8 cellular contexts compared by ENCODE assay signal in genomic region chr7:114085592-114086490, GRCh38.
DNase-seq lines count a peak whose midpoint lies in the region; ATAC-seq and TF ChIP-seq lines count a peak whose summit lies in the region.

No MANE protein-coding gene starts in this region.

- peaks cover 74% of the 10 kb centered on the region for H3K27me3 Mint-ChIP-seq in activated T-helper 2 cell treated with anti-CD3 and anti-CD28 coated beads, Interferon-gamma antibody, Interleukin-2, Interleukin-4, amounts not matched to agents 10 μg/mL and 5 μg/mL and 100 μg/mL, durations not matched to agents 14 hours and 24 hours and 36 hours (ENCODE audit: low read depth)
- peaks cover 41% of the 10 kb centered on the region for H3K27me3 Mint-ChIP-seq in nephron progenitor cell (ENCODE audit: low read depth, poor library complexity)

- H3K27me3 ChIP-seq in foreskin keratinocyte, result peaks cover 35% of the 10 kb centered on the region

- no peak overlapping the region for H3K27ac ChIP-seq in foreskin keratinocyte

- H3K4me3 Mint-ChIP-seq in activated T-helper 2 cell treated with anti-CD3 and anti-CD28 coated beads, Interferon-gamma antibody, Interleukin-2, Interleukin-4, amounts not matched to agents 10 μg/mL and 5 μg/mL and 100 μg/mL, durations not matched to agents 14 hours and 24 hours and 36 hours (ENCODE audit: low read depth), result peak overlapping the region; percentile 82
- H3K4me3 Mint-ChIP-seq in nephron progenitor cell, result peak overlapping the region; percentile 96

- no peaks in the 10 kb centered on the region for H3K4me1 ChIP-seq in foreskin keratinocyte

- H3K9me3 Mint-ChIP-seq in activated T-helper 2 cell treated with anti-CD3 and anti-CD28 coated beads, Interferon-gamma antibody, Interleukin-2, Interleukin-4, amounts not matched to agents 10 μg/mL and 5 μg/mL and 100 μg/mL, durations not matched to agents 14 hours and 24 hours and 36 hours, result no peaks in the 10 kb centered on the region
- H3K9me3 Mint-ChIP-seq in nephron progenitor cell, result no peaks in the 10 kb centered on the region

- DNase-seq in EL, result peak; percentile 32
- DNase-seq in HEK293T (ENCODE audit: extremely low spot score), result peak; percentile 69
- DNase-seq in NCI-H345 (lab: John Stamatoyannopoulos, UW), result peak; percentile 88
- peak; percentile 13 for DNase-seq in activated T-helper 2 cell treated with anti-CD3 and anti-CD28 coated beads, Interferon-gamma antibody, Interleukin-2, Interleukin-4, amounts not matched to agents 10 μg/mL and 5 μg/mL and 100 μg/mL, durations not matched to agents 14 hours and 24 hours and 36 hours (ENCODE audit: low spot score)
- peak; percentile 64 to 83 for DNase-seq in foreskin keratinocyte
- DNase-seq in nephron progenitor cell, result peak; percentile 71
- no peak for DNase-seq in stimulated activated naive CD4-positive, alpha-beta T cell (lab: John Stamatoyannopoulos, UW)

- CTCF ChIA-PET in HEK293T (lab: Yijun Ruan, JAX), result interaction anchor here (0.5 kb wide), 1 partner anchor 330 kb away, joined by 3 read pairs; no protein-coding TSS in a partner anchor

- POLR2A ChIA-PET in HEK293T (lab: Yijun Ruan, JAX), result interaction anchor here (0.6 to 3.8 kb wide), 15 partner anchors 14 to 988 kb away, joined by 3 to 31 read pairs (median 3); partner anchors contain the start of gene FOXP2

- peaks cover 36% of the 10 kb centered on the region for H3K4me1 Mint-ChIP-seq in activated T-helper 2 cell treated with anti-CD3 and anti-CD28 coated beads, Interferon-gamma antibody, Interleukin-2, Interleukin-4, amounts not matched to agents 10 μg/mL and 5 μg/mL and 100 μg/mL, durations not matched to agents 14 hours and 24 hours and 36 hours (ENCODE audit: low read depth)
- H3K4me1 Mint-ChIP-seq in nephron progenitor cell, result peaks cover 65% of the 10 kb centered on the region

- H3K27ac Mint-ChIP-seq in activated T-helper 2 cell treated with anti-CD3 and anti-CD28 coated beads, Interferon-gamma antibody, Interleukin-2, Interleukin-4, amounts not matched to agents 10 μg/mL and 5 μg/mL and 100 μg/mL, durations not matched to agents 14 hours and 24 hours and 36 hours, result peak overlapping the region; percentile 33
- peak overlapping the region; percentile 99 for H3K27ac Mint-ChIP-seq in nephron progenitor cell

- no peaks in the 10 kb centered on the region for H3K36me3 Mint-ChIP-seq in activated T-helper 2 cell treated with anti-CD3 and anti-CD28 coated beads, Interferon-gamma antibody, Interleukin-2, Interleukin-4, amounts not matched to agents 10 μg/mL and 5 μg/mL and 100 μg/mL, durations not matched to agents 14 hours and 24 hours and 36 hours (ENCODE audit: low read depth)
- H3K36me3 Mint-ChIP-seq in nephron progenitor cell (ENCODE audit: low read depth), result no peaks in the 10 kb centered on the region

- ATAC-seq in foreskin keratinocyte (peak; percentile 73), HG03108 (IDR thresholded peaks at IDR 0.05; ENCODE audit: unreplicated experiment) (no peak)

- TF ChIP-seq CTCF in foreskin keratinocyte (conservative IDR thresholded peaks at IDR 0.05), result no peak
- no peak for TF ChIP-seq CTCF in nephron progenitor cell (IDR thresholded peaks at IDR 0.05)

- intact Hi-C loops in activated T-helper 2 cell treated with anti-CD3 and anti-CD28 coated beads, Interferon-gamma antibody, Interleukin-2, Interleukin-4, amounts not matched to agents 10 μg/mL and 5 μg/mL and 100 μg/mL, durations not matched to agents 14 hours and 24 hours and 36 hours (cut with micrococcal nuclease), result loop anchor here (10.0 kb wide), 2 partner anchors 319 to 1389 kb away; no protein-coding TSS in a partner anchor

TF ChIP-seq in HEK293T, 16 proteins besides CTCF, POLR2A, EP300 and RAD21:
- TF ChIP-seq, protein P1, sequence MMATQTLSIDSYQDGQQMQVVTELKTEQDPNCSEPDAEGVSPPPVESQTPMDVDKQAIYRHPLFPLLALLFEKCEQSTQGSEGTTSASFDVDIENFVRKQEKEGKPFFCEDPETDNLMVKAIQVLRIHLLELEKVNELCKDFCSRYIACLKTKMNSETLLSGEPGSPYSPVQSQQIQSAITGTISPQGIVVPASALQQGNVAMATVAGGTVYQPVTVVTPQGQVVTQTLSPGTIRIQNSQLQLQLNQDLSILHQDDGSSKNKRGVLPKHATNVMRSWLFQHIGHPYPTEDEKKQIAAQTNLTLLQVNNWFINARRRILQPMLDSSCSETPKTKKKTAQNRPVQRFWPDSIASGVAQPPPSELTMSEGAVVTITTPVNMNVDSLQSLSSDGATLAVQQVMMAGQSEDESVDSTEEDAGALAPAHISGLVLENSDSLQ (IDR thresholded peaks at IDR 0.05), result peak; percentile 11; the same call in 1 of the 2 replicates
- TF ChIP-seq LEF1 (IDR thresholded peaks at IDR 0.05; ENCODE audit: borderline replicate concordance) (no peak), TARDBP (IDR thresholded peaks at IDR 0.05) (peak; percentile 62; the same call in 1 of the 2 replicates), L3MBTL2 (conservative IDR thresholded peaks at IDR 0.05) (no peak; the same call in 1 of the 2 replicates), FOXK2 (IDR thresholded peaks at IDR 0.05) (peak; percentile 59; the same call in 1 of the 2 replicates), NFRKB (IDR thresholded peaks at IDR 0.05) (no peak), ARNT (IDR thresholded peaks at IDR 0.05) (no peak), ELF4 (IDR thresholded peaks at IDR 0.05) (no peak), FOXM1 (IDR thresholded peaks at IDR 0.05; ENCODE audit: borderline replicate concordance) (no peak), CTBP1 (IDR thresholded peaks at IDR 0.05; ENCODE audit: borderline replicate concordance) (peak; percentile 17; the same call in 1 of the 2 replicates)
TF ChIP-seq in HEK293T: peak in this region for 4.

Comparison
In these comparisons a context has a peak if more than half of its experiments do, and no peak if none do; other contexts are left out.
1. DNase-seq: peak in EL (single experiment), HEK293T (single experiment), NCI-H345 (single experiment), activated T-helper 2 cell treated with anti-CD3 and anti-CD28 coated beads, Interferon-gamma antibody, Interleukin-2, Interleukin-4, amounts not matched to agents 10 μg/mL and 5 μg/mL and 100 μg/mL, durations not matched to agents 14 hours and 24 hours and 36 hours (single experiment), foreskin keratinocyte (2 of 2) and nephron progenitor cell (single experiment); none in stimulated activated naive CD4-positive, alpha-beta T cell (0 of 6).